In the genomic region with DNA sequence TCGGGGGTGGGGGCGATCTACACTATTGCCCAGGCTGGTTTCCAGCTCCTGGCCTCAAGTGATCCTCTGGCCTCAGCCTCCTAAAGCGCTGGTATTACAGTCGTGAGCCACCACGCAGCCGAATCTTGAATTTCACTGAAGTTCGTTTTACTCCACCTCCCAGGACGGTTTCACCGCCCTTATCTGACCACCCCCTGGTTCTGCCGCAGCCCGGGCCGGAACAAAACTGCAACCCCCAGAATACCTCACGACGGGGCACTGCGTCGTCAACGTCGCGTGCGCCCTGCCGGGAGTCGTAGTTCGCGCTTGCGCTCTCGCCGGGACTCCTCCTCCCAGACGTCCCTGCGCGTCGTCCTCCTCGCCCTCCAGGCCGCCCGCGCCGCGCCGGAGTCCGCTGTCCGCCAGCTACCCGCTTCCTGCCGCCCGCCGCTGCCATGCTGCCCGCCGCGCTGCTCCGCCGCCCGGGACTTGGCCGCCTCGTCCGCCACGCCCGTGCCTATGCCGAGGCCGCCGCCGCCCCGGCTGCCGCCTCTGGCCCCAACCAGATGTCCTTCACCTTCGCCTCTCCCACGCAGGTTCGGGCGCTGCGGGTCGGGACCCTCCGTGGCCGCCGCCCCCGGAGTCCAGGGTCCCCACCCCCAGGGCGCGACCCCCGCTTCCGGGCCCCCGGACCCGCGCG, we compare ENCODE assay signal across 8 cellular contexts.
A peak's percentile ranks its signal among the peaks of the same experiment; 100 is the strongest.
DNase-seq lines count a peak whose midpoint lies in the region; TF ChIP-seq lines count a peak whose summit lies in the region.

ATP5F1D (plus strand) TSS at position 335 of the 679 bp plus-strand sequence; CDS start at position 435, 100 bp downstream.

- CTCF ChIA-PET in HEK293 (lab: Yijun Ruan, JAX) = interaction anchor here (0.6 to 3.8 kb wide), 10 partner anchors 24 to 474 kb away, joined by 3 to 19 read pairs (median 4); partner anchors contain the start of genes ARHGAP45 and WDR18

- 0 out of 2 replicates have a peak, but pooled peaks have one; percentile 16 for TF ChIP-seq CTCF in HEK293 (tag by site-specific recombination; IDR thresholded peaks at IDR 0.05)

- POLR2A ChIA-PET in HEK293 (lab: Yijun Ruan, JAX) = interaction anchor here (1.0 to 7.7 kb wide), 6 partner anchors 11 to 34 kb away, joined by 3 to 231 read pairs (median 6); partner anchors contain the start of genes CIRBP and FAM174C

- H3K4me1 ChIP-seq in HEK293 (ENCODE audit: control insufficient read depth, insufficient read depth, low read length) = peaks cover 8% of the 10 kb centered on the region

- H3K27ac ChIP-seq in HEK293 (ENCODE audit: extremely low read depth, low read depth, low read length) = peak within 1 kb of the TSS; percentile 63

- H3K4me3 ChIP-seq in HEK293 (ENCODE audit: low read depth, low read length) = peak within 1 kb of the TSS; percentile 75

- peaks cover 0 to 11% of the 10 kb centered on the region in 2 experiments; a peak in 1 of 3 replicates for H3K36me3 ChIP-seq in HEK293 (ENCODE audit: control insufficient read depth in 2 of 2, insufficient read depth in 1 of 2, low read length in 2 of 2)

- DNase-seq in EH (ENCODE audit: low read depth) (peak; percentile 95), NCI-H1105 (lab: John Stamatoyannopoulos, UW) (peak; percentile 91), SKM-1 (lab: John Stamatoyannopoulos, UW; ENCODE audit: unreplicated experiment) (peak; percentile 79), germinal center (ENCODE audit: low spot score) (peak; percentile 93), nucleus accumbens (lab: John Stamatoyannopoulos, UW) (peak in 55 of 56 donors; percentile 44 to 95 (median 88)), superior temporal gyrus (ENCODE audit: extremely low spot score) (peak; percentile 96)
- peak; percentile 93 for DNase-seq in activated naive CD4-positive, alpha-beta T cell treated with anti-CD3 and anti-CD28 coated beads, Interleukin-2, amount 50 U/mL, for 16 hours

- no peaks in the 10 kb centered on the region for H3K9me3 ChIP-seq in HEK293 (ENCODE audit: control insufficient read depth, insufficient read depth, low read depth, low read length)

TF ChIP-seq in HEK293, 187 proteins besides CTCF, POLR2A, EP300 and RAD21 (continues in another document):
- TF ChIP-seq ZBTB7A (tag by site-specific recombination; IDR thresholded peaks at IDR 0.05; ENCODE audit: low read depth) (no peak), RBAK (tag by site-specific recombination; IDR thresholded peaks at IDR 0.05) (no peak), ZNF529 (tag by site-specific recombination; IDR thresholded peaks at IDR 0.05; ENCODE audit: insufficient replicate concordance) (no peak), ZNF292 (tag by site-specific recombination; IDR thresholded peaks at IDR 0.05; ENCODE audit: borderline replicate concordance, low read depth) (no peak), ZNF426 (tag by site-specific recombination; IDR thresholded peaks at IDR 0.05) (no peak), ZNF558 (tag by site-specific recombination; IDR thresholded peaks at IDR 0.05) (no peak), ZNF555 (tag by site-specific recombination; conservative IDR thresholded peaks at IDR 0.05) (no peak), YY1 (tag by site-specific recombination; IDR thresholded peaks at IDR 0.05) (peak; percentile 55; the same call in 1 of the 2 replicates), ZXDB (tag by site-specific recombination; IDR thresholded peaks at IDR 0.05) (peak; percentile 75), ZNF221 (tag by site-specific recombination; IDR thresholded peaks at IDR 0.05; ENCODE audit: borderline replicate concordance) (no peak), ZNF571 (tag by site-specific recombination; IDR thresholded peaks at IDR 0.05) (no peak), HIC1 (tag by site-specific recombination; IDR thresholded peaks at IDR 0.05) (no peak; the same call in 1 of the 2 replicates), ZNF133 (tag by site-specific recombination; IDR thresholded peaks at IDR 0.05) (no peak), MZF1 (tag by site-specific recombination; IDR thresholded peaks at IDR 0.05; ENCODE audit: borderline replicate concordance) (no peak), HOXC10 (CRISPR knock-in tag; IDR thresholded peaks at IDR 0.05) (no peak), ZNF23 (tag by site-specific recombination; IDR thresholded peaks at IDR 0.05; ENCODE audit: borderline replicate concordance) (no peak), ZNF544 (tag by site-specific recombination; IDR thresholded peaks at IDR 0.05) (no peak), ZNF157 (tag by site-specific recombination; IDR thresholded peaks at IDR 0.05) (no peak), TCF7L2 (IDR thresholded peaks at IDR 0.05; ENCODE audit: borderline replicate concordance, low read depth, low read length) (no peak), ZNF521 (tag by site-specific recombination; IDR thresholded peaks at IDR 0.05) (no peak), ZBTB8A (tag by site-specific recombination; IDR thresholded peaks at IDR 0.05) (peak; percentile 60), ZNF350 (tag by site-specific recombination; IDR thresholded peaks at IDR 0.05) (no peak), ZNF623 (tag by site-specific recombination; IDR thresholded peaks at IDR 0.05) (no peak)
- TF ChIP-seq, protein P1, sequence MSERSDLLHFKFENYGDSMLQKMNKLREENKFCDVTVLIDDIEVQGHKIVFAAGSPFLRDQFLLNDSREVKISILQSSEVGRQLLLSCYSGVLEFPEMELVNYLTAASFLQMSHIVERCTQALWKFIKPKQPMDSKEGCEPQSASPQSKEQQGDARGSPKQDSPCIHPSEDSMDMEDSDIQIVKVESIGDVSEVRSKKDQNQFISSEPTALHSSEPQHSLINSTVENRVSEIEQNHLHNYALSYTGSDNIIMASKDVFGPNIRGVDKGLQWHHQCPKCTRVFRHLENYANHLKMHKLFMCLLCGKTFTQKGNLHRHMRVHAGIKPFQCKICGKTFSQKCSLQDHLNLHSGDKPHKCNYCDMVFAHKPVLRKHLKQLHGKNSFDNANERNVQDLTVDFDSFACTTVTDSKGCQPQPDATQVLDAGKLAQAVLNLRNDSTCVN (tag by site-specific recombination; optimal IDR thresholded peaks at IDR 0.05) = peak; percentile 81
- TF ChIP-seq, protein P2, sequence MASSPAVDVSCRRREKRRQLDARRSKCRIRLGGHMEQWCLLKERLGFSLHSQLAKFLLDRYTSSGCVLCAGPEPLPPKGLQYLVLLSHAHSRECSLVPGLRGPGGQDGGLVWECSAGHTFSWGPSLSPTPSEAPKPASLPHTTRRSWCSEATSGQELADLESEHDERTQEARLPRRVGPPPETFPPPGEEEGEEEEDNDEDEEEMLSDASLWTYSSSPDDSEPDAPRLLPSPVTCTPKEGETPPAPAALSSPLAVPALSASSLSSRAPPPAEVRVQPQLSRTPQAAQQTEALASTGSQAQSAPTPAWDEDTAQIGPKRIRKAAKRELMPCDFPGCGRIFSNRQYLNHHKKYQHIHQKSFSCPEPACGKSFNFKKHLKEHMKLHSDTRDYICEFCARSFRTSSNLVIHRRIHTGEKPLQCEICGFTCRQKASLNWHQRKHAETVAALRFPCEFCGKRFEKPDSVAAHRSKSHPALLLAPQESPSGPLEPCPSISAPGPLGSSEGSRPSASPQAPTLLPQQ (tag by site-specific recombination; IDR thresholded peaks at IDR 0.05) = no peak; the same call in 1 of the 2 replicates

Comparison
In these comparisons a context has a peak if more than half of its experiments do, and no peak if none do; other contexts are left out.
1. Peak in every context shown above with its lines: DNase-seq, H3K4me3 ChIP-seq and H3K27ac ChIP-seq.